23 cellular contexts compared by ENCODE assay signal in genomic region chr2:69844560-69844959, GRCh38.
"Had no signal": no experiment of that assay in that cellular context is flagged by ENCODE, and none has a peak within 500 bp of the region (broad histone marks: within the 10 kb centered on the region; RNA-seq: fewer than 3 reads in every experiment).

No MANE protein-coding gene starts in this region.

- H3K4me3 Mint-ChIP-seq: IgD-negative memory B cell, T-cell had no signal

- H3K27ac Mint-ChIP-seq: IgD-negative memory B cell, T-cell had no signal

- H3K27me3 ChIP-seq: MG63 had no signal

- H3K9me3 Mint-ChIP-seq: IgD-negative memory B cell, T-cell had no signal

- H3K27me3 Mint-ChIP-seq: IgD-negative memory B cell, T-cell had no signal

- H3K9ac ChIP-seq: SK-N-SH had no signal

- H3K4me1 Mint-ChIP-seq: IgD-negative memory B cell had no signal

- DNase-seq: Karpas-422, KG1, MG63, NCI-H1092 treated with DMSO at 0.1 percent for 48 hours, NCI-H1436, NCI-H187, NCI-H2029, NCI-H2081 treated with DMSO at 0.1 percent for 48 hours, NCI-H2171, NCI-H226, NCI-H446, NCI-H510A, NCI-H524 treated with DMSO at 0.1 percent for 48 hours, NCI-H69, NCI-H774, SHP77, SK-N-SH, SW 1271, T-cell had no signal

- H3K4me3 ChIP-seq: MG63 had no signal

- H3K4me2 ChIP-seq: SK-N-SH had no signal

- H3K27ac ChIP-seq: HL-60, RWPE1 had no signal

- ATAC-seq: Panc1, T-cell had no signal

- H3K9me3 ChIP-seq: MG63, SK-N-SH had no signal
